ENCODE assay signal across 26 cellular contexts in the genomic region with DNA sequence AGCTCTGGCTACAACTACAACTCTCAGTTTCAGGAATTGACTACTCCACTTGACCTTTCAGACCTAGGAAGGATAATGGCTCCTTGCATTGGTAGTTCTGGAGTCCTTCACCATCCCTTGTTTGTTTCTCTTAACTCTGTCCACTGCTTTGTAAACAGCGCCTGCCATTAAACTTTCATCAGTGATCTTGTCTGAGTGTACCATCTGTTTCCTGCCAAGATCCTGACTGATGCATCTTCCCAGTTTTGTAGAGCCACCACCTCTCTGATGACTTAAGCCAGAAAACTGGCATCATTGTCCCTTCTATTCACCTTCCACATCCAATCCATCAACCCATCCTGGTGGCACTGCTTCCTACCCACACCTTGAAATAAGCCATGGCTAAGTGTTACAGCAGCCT.
"Had no signal": no experiment of that assay in that cellular context is flagged by ENCODE, and none has a peak within 500 bp of the region (broad histone marks: within the 10 kb centered on the region; RNA-seq: fewer than 3 reads in every experiment).

No MANE protein-coding gene starts in this region.

- ATAC-seq: activated CD8-positive, alpha-beta T cell treated with anti-CD3 and anti-CD28 coated beads for 36 hours; activated T-cell treated with anti-CD3 and anti-CD28 coated beads, Interleukin-2, amount 50 U/mL, for 4 hours; activated T-helper 17 cell treated with anti-CD3 and anti-CD28 coated beads, Interleukin-2, amount 50 U/mL, for 72 hours; esophagus mucosa; foreskin keratinocyte; gastrocnemius medialis; heart left ventricle; WTC11 had no signal

- H3K4me1 ChIP-seq: foreskin keratinocyte, gastrocnemius medialis, heart left ventricle had no signal

- H3K4me3 ChIP-seq: coronary artery, dorsolateral prefrontal cortex, gastrocnemius medialis, heart left ventricle had no signal

- H3K27ac ChIP-seq: brain microvascular endothelial cell, coronary artery, dorsolateral prefrontal cortex, foreskin keratinocyte, gastrocnemius medialis, heart left ventricle had no signal

- DNase-seq: activated CD4-positive, alpha-beta T cell treated with anti-CD3 and anti-CD28 coated beads for 1 hour; activated CD4-positive, alpha-beta T cell treated with anti-CD3 and anti-CD28 coated beads for 4 hours; activated CD4-positive, alpha-beta T cell treated with anti-CD3 and anti-CD28 coated beads, Interleukin-2, amount 10 ng/mL, durations not matched to agents 7 days and 5 days; activated CD4-positive, alpha-beta T cell treated with anti-CD3 and anti-CD28 coated beads, Interleukin-2, amount 50 U/mL, for 48 hours; activated CD8-positive, alpha-beta memory T cell treated with anti-CD3 and anti-CD28 coated beads for 24 hours; activated CD8-positive, alpha-beta T cell treated with anti-CD3 and anti-CD28 coated beads for 36 hours; activated effector memory CD4-positive, alpha-beta T cell treated with Interleukin-2 at 50 U/mL for 16 hours; activated gamma-delta T cell treated with Interleukin-2 at 50 U/mL for 16 hours; activated naive CD4-positive, alpha-beta T cell treated with anti-CD3 and anti-CD28 coated beads, Interleukin-2, amount 50 U/mL, for 16 hours; activated naive CD4-positive, alpha-beta T cell treated with Interleukin-2 at 50 U/mL for 16 hours; activated T-cell treated with anti-CD3 and anti-CD28 coated beads, Interleukin-2, amount 50 U/mL, for 4 hours; amniotic stem cell; anterior cingulate cortex; brain microvascular endothelial cell; dorsolateral prefrontal cortex; effector memory CD4-positive, alpha-beta T cell; endodermal cell; foreskin keratinocyte; gastrocnemius medialis; glutamatergic neuron; heart left ventricle; T-helper 2 cell had no signal

- H3K36me3 ChIP-seq: brain microvascular endothelial cell, gastrocnemius medialis, heart left ventricle had no signal

- H3K27me3 ChIP-seq: brain microvascular endothelial cell, dorsolateral prefrontal cortex, foreskin keratinocyte, gastrocnemius medialis, heart left ventricle had no signal

- H3K9me3 ChIP-seq: gastrocnemius medialis, heart left ventricle had no signal
